8 cellular contexts compared by ENCODE assay signal in the genomic region with DNA sequence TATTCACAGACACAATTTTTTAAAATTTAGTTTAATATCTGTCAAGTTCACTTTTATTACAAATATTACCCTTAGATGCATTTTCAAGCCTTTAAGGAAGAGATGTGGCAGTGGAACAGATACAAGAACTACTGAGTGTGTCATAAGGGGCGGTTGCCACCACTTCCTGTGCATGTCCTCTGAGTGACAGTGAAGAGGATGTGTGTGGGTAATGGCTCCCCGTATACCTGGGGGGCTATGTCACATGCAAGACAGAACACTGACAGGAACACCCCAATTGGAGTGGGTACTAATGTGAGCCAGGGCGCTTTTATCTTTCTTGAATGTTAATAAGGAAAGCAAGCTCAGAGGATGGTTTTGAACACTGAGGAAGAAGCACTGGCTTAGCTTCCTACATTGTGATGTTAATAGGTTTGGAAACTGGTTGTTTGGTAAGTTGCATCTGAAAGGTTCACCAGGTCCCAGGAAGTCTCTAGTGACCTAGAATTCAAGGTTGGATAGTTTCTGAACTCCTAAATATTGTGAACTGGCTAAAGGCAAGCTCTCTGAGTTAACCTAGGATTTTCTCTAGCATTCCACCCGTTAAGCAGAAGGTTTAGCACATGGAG.
DNase-seq lines count a peak whose midpoint lies in the region; ATAC-seq and TF ChIP-seq lines count a peak whose summit lies in the region.

No MANE protein-coding gene starts in this region.

- no peak overlapping the region for H2AFZ ChIP-seq in mammary epithelial cell (ENCODE audit: low read depth, low read length)

- DNase-seq in T-helper 17 cell (peak in 2 of 3 donors; percentile 26 to 46), right atrium auricular region (ENCODE audit: low spot score) (no peak), mammary epithelial cell (no peak), WERI-Rb-1 (no peak)
- peak; percentile 58 for DNase-seq in activated naive CD8-positive, alpha-beta T cell treated with anti-CD3 and anti-CD28 coated beads, Interleukin-2, amount 50 U/mL, for 24 hours
- DNase-seq in stimulated activated naive CD4-positive, alpha-beta T cell (lab: John Stamatoyannopoulos, UW), result peak; percentile 3 to 77 (median 60)

- BruUV-seq in mammary epithelial cell (replicated peaks; lab: Mats Ljungman, UMichigan), result no TSS peak

- H3K27me3 ChIP-seq in right atrium auricular region (no peaks in the 10 kb centered on the region), mammary epithelial cell (ENCODE audit: insufficient read depth, low read length) (no peaks in the 10 kb centered on the region), WERI-Rb-1 (ENCODE audit: insufficient read depth, low read depth, severe bottlenecking) (no peaks in the 10 kb centered on the region)

- H3K9me3 ChIP-seq in T-helper 17 cell (ENCODE audit: control insufficient read depth, low read length, poor library complexity, severe bottlenecking) (no peaks in the 10 kb centered on the region), right atrium auricular region (no peaks in the 10 kb centered on the region), mammary epithelial cell (replicated peaks; ENCODE audit: insufficient read depth, low read length) (no peaks in the 10 kb centered on the region), WERI-Rb-1 (ENCODE audit: severe bottlenecking) (no peaks in the 10 kb centered on the region)

- H3K9me3 Mint-ChIP-seq in activated naive CD8-positive, alpha-beta T cell treated with anti-CD3 and anti-CD28 coated beads, Interleukin-2, amount 50 U/mL, for 24 hours, result peaks cover 6% of the 10 kb centered on the region

- no peaks in the 10 kb centered on the region for H3K79me2 ChIP-seq in mammary epithelial cell (ENCODE audit: insufficient read depth, low read length)

- H3K4me1 Mint-ChIP-seq in T-helper 17 cell, result peaks cover 32% of the 10 kb centered on the region
- peaks cover 70% of the 10 kb centered on the region for H3K4me1 Mint-ChIP-seq in activated naive CD8-positive, alpha-beta T cell treated with anti-CD3 and anti-CD28 coated beads, Interleukin-2, amount 50 U/mL, for 24 hours

- no peak overlapping the region for H3K4me3 ChIP-seq in right atrium auricular region
- no peak overlapping the region for H3K4me3 ChIP-seq in mammary epithelial cell (replicated peaks in 1 of 3; ENCODE audit: insufficient read depth in 1 of 3, low read depth in 2 of 3, low read length in 3 of 3)
- H3K4me3 ChIP-seq in WERI-Rb-1 (ENCODE audit: low read depth, low read length), result no peak overlapping the region

- no peak overlapping the region for H3K4me2 ChIP-seq in mammary epithelial cell (ENCODE audit: insufficient read depth, low read depth, low read length)

- in situ Hi-C loops in mammary epithelial cell (cut with MboI; ENCODE audit: low sequenced_read_pairs in 2 of 2), result no loop called here

- 78% methylated on average over 4 of the region's 4 CpGs for WGBS in mammary epithelial cell (ENCODE audit: low coverage, missing lambda C conversion rate)

- H3K4me1 ChIP-seq in right atrium auricular region, result no peaks in the 10 kb centered on the region
- peaks cover 7% of the 10 kb centered on the region for H3K4me1 ChIP-seq in mammary epithelial cell (ENCODE audit: insufficient read depth, low read length)

- ATAC-seq in GM18858 (IDR thresholded peaks at IDR 0.05; ENCODE audit: unreplicated experiment), result peak; percentile 91
- peak; percentile 72 for ATAC-seq in HG02938 (IDR thresholded peaks at IDR 0.05; ENCODE audit: unreplicated experiment)
- peak; percentile 94 for ATAC-seq in T-helper 17 cell
- ATAC-seq in activated naive CD8-positive, alpha-beta T cell treated with anti-CD3 and anti-CD28 coated beads, Interleukin-2, amount 50 U/mL, for 24 hours, result peak; percentile 93

- no peak overlapping the region for H3K9ac ChIP-seq in mammary epithelial cell (ENCODE audit: insufficient read depth, low read length)

- CTCF ChIA-PET in mammary epithelial cell (lab: Charles Lee; ENCODE audit: low non-redundant PET), result no interaction called here

- TF ChIP-seq CTCF in right atrium auricular region (IDR thresholded peaks at IDR 0.05) (no peak), mammary epithelial cell (conservative IDR thresholded peaks at IDR 0.05 in 1 of 2, IDR thresholded peaks at IDR 0.05 in 1 of 2; ENCODE audit: extremely low read depth in 1 of 2, insufficient read depth in 1 of 2, low read depth in 1 of 2, low read length in 2 of 2) (no peak), WERI-Rb-1 (IDR thresholded peaks at IDR 0.05; ENCODE audit: low read depth, low read length) (no peak)

- dilution Hi-C loops in mammary epithelial cell (cut with HindIII; ENCODE audit: low sequenced_read_pairs), result no loop called here

- intact Hi-C loops in mammary epithelial cell (cut with micrococcal nuclease), result no loop called here

- H4K20me1 ChIP-seq in mammary epithelial cell (ENCODE audit: insufficient read depth, low read length), result no peaks in the 10 kb centered on the region

- H3K27me3 Mint-ChIP-seq in T-helper 17 cell, result no peaks in the 10 kb centered on the region
- H3K27me3 Mint-ChIP-seq in activated naive CD8-positive, alpha-beta T cell treated with anti-CD3 and anti-CD28 coated beads, Interleukin-2, amount 50 U/mL, for 24 hours, result no peaks in the 10 kb centered on the region

- peak overlapping the region; percentile 66 for H3K4me3 Mint-ChIP-seq in T-helper 17 cell
- H3K4me3 Mint-ChIP-seq in activated naive CD8-positive, alpha-beta T cell treated with anti-CD3 and anti-CD28 coated beads, Interleukin-2, amount 50 U/mL, for 24 hours, result peak overlapping the region; percentile 54

- H3K27ac ChIP-seq in right atrium auricular region (no peak overlapping the region), mammary epithelial cell (ENCODE audit: insufficient read depth, low read depth, low read length) (no peak overlapping the region), WERI-Rb-1 (no peak overlapping the region)

- peak overlapping the region; percentile 95 for H3K27ac Mint-ChIP-seq in T-helper 17 cell
- H3K27ac Mint-ChIP-seq in activated naive CD8-positive, alpha-beta T cell treated with anti-CD3 and anti-CD28 coated beads, Interleukin-2, amount 50 U/mL, for 24 hours, result peak overlapping the region; percentile 89

- H3K36me3 ChIP-seq in right atrium auricular region, result peaks cover under 1% of the 10 kb centered on the region
- no peaks in the 10 kb centered on the region for H3K36me3 ChIP-seq in mammary epithelial cell (ENCODE audit: insufficient read depth, low read length)
- H3K36me3 ChIP-seq in WERI-Rb-1, result peaks cover 9% of the 10 kb centered on the region; the same call in 1 of the 2 replicates

- H3K36me3 Mint-ChIP-seq in T-helper 17 cell (ENCODE audit: low read depth), result peaks cover 6% of the 10 kb centered on the region
- peaks cover 24% of the 10 kb centered on the region for H3K36me3 Mint-ChIP-seq in activated naive CD8-positive, alpha-beta T cell treated with anti-CD3 and anti-CD28 coated beads, Interleukin-2, amount 50 U/mL, for 24 hours (ENCODE audit: low read depth)

Comparison
In these comparisons a context has a peak if more than half of its experiments do, and no peak if none do; other contexts are left out.
1. DNase-seq: peak in T-helper 17 cell (2 of 3), activated naive CD8-positive, alpha-beta T cell treated with anti-CD3 and anti-CD28 coated beads, Interleukin-2, amount 50 U/mL, for 24 hours (single experiment) and stimulated activated naive CD4-positive, alpha-beta T cell (6 of 6); none in right atrium auricular region (single experiment), mammary epithelial cell (single experiment) and WERI-Rb-1 (single experiment).
2. Peak in every context shown above with its lines, with median percentiles within 50 percentile points of each other: ATAC-seq.